Comparison of ENCODE assay signal across 10 cellular contexts in the genomic region with DNA sequence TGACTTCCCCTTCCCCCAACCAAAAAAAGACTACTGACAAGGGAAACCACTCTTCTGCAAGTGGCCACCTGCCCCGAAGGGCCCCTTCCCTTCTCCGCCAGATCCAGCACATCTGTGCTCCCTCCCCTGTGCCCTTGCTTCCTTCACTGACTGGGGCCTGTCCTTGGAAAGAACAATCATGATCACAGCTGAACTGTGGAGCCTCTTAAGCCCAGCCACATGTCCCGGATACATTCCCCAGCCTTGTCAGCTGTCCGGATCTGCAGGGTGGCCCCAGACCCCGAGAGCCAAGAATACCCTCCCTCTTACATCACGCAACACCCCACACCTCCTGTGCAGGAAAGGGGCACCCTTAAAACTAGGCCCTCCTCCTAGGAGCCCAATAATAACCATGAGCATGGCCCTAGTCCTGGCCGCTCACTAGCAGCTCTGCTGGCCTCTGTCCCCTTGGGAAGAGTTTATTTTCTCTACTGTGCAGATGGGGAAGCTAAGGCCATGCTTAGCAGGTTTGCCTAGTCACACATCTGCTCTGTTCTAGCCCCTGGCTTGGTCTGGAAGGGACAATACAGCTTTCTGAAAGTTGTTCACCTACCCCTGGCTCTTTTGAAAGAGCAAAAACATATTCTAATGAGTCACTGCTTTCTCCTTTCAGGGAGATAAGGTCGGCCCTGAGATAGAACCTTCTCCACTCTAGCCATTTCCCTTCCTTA. TPM values are rescaled to one million over a fixed set of nuclear protein-coding genes. Genes with fewer than 3 reads are reported as not detected.
DNase-seq lines count a peak whose midpoint lies in the region; ATAC-seq and TF ChIP-seq lines count a peak whose summit lies in the region.
"Had no signal": no experiment of that assay in that cellular context is flagged by ENCODE, and none has a peak within 500 bp of the region (broad histone marks: within the 10 kb centered on the region; RNA-seq: fewer than 3 reads in every experiment).

No MANE protein-coding gene starts in this region.

- intact Hi-C loops in Right ventricle myocardium inferior (cut with DNase I) = loop anchor here (5.0 kb wide), 1 partner anchor 169 kb away; no protein-coding TSS in a partner anchor
- intact Hi-C loops in Right ventricle myocardium superior (cut with DNase I) = loop anchor here (5.0 kb wide), 1 partner anchor 226 kb away; no protein-coding TSS in a partner anchor
- intact Hi-C loops in breast epithelium (cut with DNase I; ENCODE audit: low total_unique reads) = no loop called here
- intact Hi-C loops in aorta (cut with DNase I) = loop anchor here (5.0 kb wide), 3 partner anchors 36 to 226 kb away; no protein-coding TSS in a partner anchor

- no peak for ATAC-seq in Right ventricle myocardium inferior
- no peak for ATAC-seq in Right ventricle myocardium superior (ENCODE audit: poor library complexity)
- ATAC-seq in aorta (ENCODE audit: low FRiP score) = no peak
- ATAC-seq in GM21825 (IDR thresholded peaks at IDR 0.05; ENCODE audit: unreplicated experiment) = no peak

- peak overlapping the region; percentile 31 to 69 for H3K27ac ChIP-seq in breast epithelium
- H3K27ac ChIP-seq in liver (ENCODE audit: low read depth in 1 of 2, low read length in 2 of 2) = peak overlapping the region; percentile 53 to 72
- peak overlapping the region in 1 of 2 donors; percentile 55 for H3K27ac ChIP-seq in aorta (ENCODE audit: low read depth in 1 of 2, low read length in 2 of 2)

- H3K4me3 ChIP-seq in breast epithelium (peak overlapping the region in 2 of 3 donors; percentile 21 to 53), liver (ENCODE audit: low read depth in 1 of 3, low read length in 3 of 3) (peak overlapping the region in 1 of 3 donors; percentile 4), aorta (ENCODE audit: low read length in 2 of 2) (peak overlapping the region; percentile 8 to 36)

- DNase-seq in Right ventricle myocardium inferior (ENCODE audit: missing footprints) = peak; percentile 58
- no peak for DNase-seq in Right ventricle myocardium superior
- DNase-seq in breast epithelium (ENCODE audit: low spot score in 2 of 2) = no peak
- no peak for DNase-seq in aorta
- no peak for DNase-seq in putamen (ENCODE audit: low spot score)
- DNase-seq in stimulated activated naive CD4-positive, alpha-beta T cell (lab: John Stamatoyannopoulos, UW) = no peak
- DNase-seq: AML-193; stimulated activated CD4-positive, alpha-beta T cell treated with anti-CD3 and anti-CD28 coated beads, Interleukin-12 subunit alpha, Interleukin-12 subunit beta, amount 100 ng/mL, for 4 hours had no signal

- TF ChIP-seq CTCF in breast epithelium (IDR thresholded peaks at IDR 0.05) = no peak
- no peak for TF ChIP-seq CTCF in liver (IDR thresholded peaks at IDR 0.05; ENCODE audit: low read depth, low read length, missing input control)

- TF ChIP-seq RAD21 in liver (IDR thresholded peaks at IDR 0.05) = no peak

- H3K36me3 ChIP-seq in breast epithelium = no peaks in the 10 kb centered on the region
- no peaks in the 10 kb centered on the region for H3K36me3 ChIP-seq in liver (ENCODE audit: control insufficient read depth in 4 of 4, insufficient read depth in 3 of 4, low read depth in 1 of 4, low read length in 3 of 4)
- no peaks in the 10 kb centered on the region for H3K36me3 ChIP-seq in aorta (ENCODE audit: control insufficient read depth in 1 of 2, insufficient read depth in 2 of 2, low read length in 1 of 2)

- H3K4me1 ChIP-seq in breast epithelium (peaks cover 5 to 12% of the 10 kb centered on the region in 2 donors), liver (ENCODE audit: control insufficient read depth in 4 of 4, insufficient read depth in 4 of 4, low read length in 3 of 4) (peaks cover 21 to 68% (median 52%) of the 10 kb centered on the region in 4 donors), aorta (ENCODE audit: control insufficient read depth in 1 of 2, insufficient read depth in 2 of 2, low read length in 2 of 2) (peaks cover 0 to 18% of the 10 kb centered on the region in 2 donors)

- TF ChIP-seq POLR2A in breast epithelium (IDR thresholded peaks at IDR 0.05) = no peak

- H3K27me3 ChIP-seq in breast epithelium (no peaks in the 10 kb centered on the region), liver (ENCODE audit: control insufficient read depth in 4 of 4, insufficient read depth in 4 of 4, low read length in 3 of 4) (peaks cover 0 to 2% (median 0%) of the 10 kb centered on the region in 4 donors), aorta (ENCODE audit: control insufficient read depth in 1 of 2, insufficient read depth in 2 of 2, low read length in 1 of 2) (no peaks in the 10 kb centered on the region)

- 56% methylated on average over 8 of the region's 8 CpGs for WGBS in liver
- 34 to 49% methylated on average over 8 of the region's 8 CpGs for WGBS in aorta, 2 donors

- H3K9me3 ChIP-seq in breast epithelium (no peaks in the 10 kb centered on the region), liver (ENCODE audit: control insufficient read depth in 4 of 4, low read length in 3 of 4) (no peaks in the 10 kb centered on the region), aorta (ENCODE audit: control insufficient read depth, low read length) (no peaks in the 10 kb centered on the region)

- H3K9ac ChIP-seq in liver (ENCODE audit: low read depth in 1 of 2, low read length in 2 of 2) = no peak overlapping the region

TF ChIP-seq in liver, 16 proteins besides CTCF, POLR2A, EP300 and RAD21:
- TF ChIP-seq RXRA (IDR thresholded peaks at IDR 0.05) (no peak), NR2F2 (IDR thresholded peaks at IDR 0.05) (no peak), HNF4A (conservative IDR thresholded peaks at IDR 0.05) (no peak), TAF1 (conservative IDR thresholded peaks at IDR 0.05) (no peak), FOXA2 (IDR thresholded peaks at IDR 0.05) (no peak), ATF3 (IDR thresholded peaks at IDR 0.05) (no peak), HNF4G (IDR thresholded peaks at IDR 0.05) (no peak), EGR1 (IDR thresholded peaks at IDR 0.05; ENCODE audit: low read depth in 2 of 2) (no peak), FOXA1 (IDR thresholded peaks at IDR 0.05) (no peak), YY1 (IDR thresholded peaks at IDR 0.05) (no peak), JUND (IDR thresholded peaks at IDR 0.05) (no peak), SP1 (IDR thresholded peaks at IDR 0.05) (no peak), REST (IDR thresholded peaks at IDR 0.05) (no peak), GABPA (IDR thresholded peaks at IDR 0.05 in 1 of 2, conservative IDR thresholded peaks at IDR 0.05 in 1 of 2) (no peak)
- TF ChIP-seq, protein P1, sequence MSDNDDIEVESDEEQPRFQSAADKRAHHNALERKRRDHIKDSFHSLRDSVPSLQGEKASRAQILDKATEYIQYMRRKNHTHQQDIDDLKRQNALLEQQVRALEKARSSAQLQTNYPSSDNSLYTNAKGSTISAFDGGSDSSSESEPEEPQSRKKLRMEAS (IDR thresholded peaks at IDR 0.05) = no peak
- TF ChIP-seq, protein P2, sequence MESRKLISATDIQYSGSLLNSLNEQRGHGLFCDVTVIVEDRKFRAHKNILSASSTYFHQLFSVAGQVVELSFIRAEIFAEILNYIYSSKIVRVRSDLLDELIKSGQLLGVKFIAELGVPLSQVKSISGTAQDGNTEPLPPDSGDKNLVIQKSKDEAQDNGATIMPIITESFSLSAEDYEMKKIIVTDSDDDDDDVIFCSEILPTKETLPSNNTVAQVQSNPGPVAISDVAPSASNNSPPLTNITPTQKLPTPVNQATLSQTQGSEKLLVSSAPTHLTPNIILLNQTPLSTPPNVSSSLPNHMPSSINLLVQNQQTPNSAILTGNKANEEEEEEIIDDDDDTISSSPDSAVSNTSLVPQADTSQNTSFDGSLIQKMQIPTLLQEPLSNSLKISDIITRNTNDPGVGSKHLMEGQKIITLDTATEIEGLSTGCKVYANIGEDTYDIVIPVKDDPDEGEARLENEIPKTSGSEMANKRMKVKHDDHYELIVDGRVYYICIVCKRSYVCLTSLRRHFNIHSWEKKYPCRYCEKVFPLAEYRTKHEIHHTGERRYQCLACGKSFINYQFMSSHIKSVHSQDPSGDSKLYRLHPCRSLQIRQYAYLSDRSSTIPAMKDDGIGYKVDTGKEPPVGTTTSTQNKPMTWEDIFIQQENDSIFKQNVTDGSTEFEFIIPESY (IDR thresholded peaks at IDR 0.05) = no peak
TF ChIP-seq in liver: peak in this region for 0.

RNA-seq across cellular contexts. Expression of gene SPRY4, which starts 3.8 kb away (rescaled TPM):
- total RNA-seq in Right ventricle myocardium inferior (9.7 TPM), Right ventricle myocardium superior (9.7 TPM), breast epithelium (10 to 100 TPM; 13.0 to 18.0 (median 14.5) TPM), liver (1 to 10 TPM; 4.8 to 9.6 TPM), aorta (10 to 100 TPM; 49.8 to 67.9 TPM)
- polyA plus RNA-seq in liver (1 to 10 TPM; 2.7 to 4.9 TPM), aorta (10 to 100 TPM in 1 of 2 donors, 1 to 10 TPM in 1; 8.1 to 21.5 TPM)
